Comparison of ENCODE assay signal across 9 cellular contexts in genomic region chr17:19063326-19063956, GRCh38. TPM values are rescaled to one million over a fixed set of nuclear protein-coding genes. Genes with fewer than 3 reads are reported as not detected.
DNase-seq lines count a peak whose midpoint lies in the region; ATAC-seq and TF ChIP-seq lines count a peak whose summit lies in the region.
"Not testable (repeated sequence)": the region's sequence is repeated elsewhere in the genome, so short reads cannot be mapped to it uniquely, and the experiment has no call there.
"Had no signal": no experiment of that assay in that cellular context is flagged by ENCODE, and none has a peak within 500 bp of the region (broad histone marks: within the 10 kb centered on the region; RNA-seq: fewer than 3 reads in every experiment).

No MANE protein-coding gene starts in this region.

- not testable (repeated sequence) for H3K36me3 ChIP-seq in CD8-positive, alpha-beta memory T cell (ENCODE audit: insufficient read depth, low read length); GM23338 (ENCODE audit: insufficient read depth); RWPE2 (ENCODE audit: low read depth)

- H3K4me1 Mint-ChIP-seq in CD8-positive, alpha-beta memory T cell; GM23338; MCF 10A (ENCODE audit: insufficient read depth, unreplicated experiment): not testable (repeated sequence)

- H3K4me2 ChIP-seq in GM23338 = not testable (repeated sequence)

- not testable (repeated sequence) for H4K20me1 ChIP-seq in GM23338 (replicated peaks; ENCODE audit: insufficient read depth)

- not testable (repeated sequence) for H3K27ac ChIP-seq in CD8-positive, alpha-beta memory T cell (ENCODE audit: low read depth, low read length); RWPE2 (ENCODE audit: poor library complexity, severe bottlenecking)
- H3K27ac ChIP-seq in GM23338 (ENCODE audit: low read depth) (peak overlapping the region; percentile 69; the same call in 1 of the 2 replicates), layer of hippocampus (ENCODE audit: low read depth, low read length) (peak overlapping the region; percentile 46)

- H3K9me3 ChIP-seq in CD8-positive, alpha-beta memory T cell (ENCODE audit: low read length); RWPE2 (ENCODE audit: severe bottlenecking): not testable (repeated sequence)

- H3K79me2 ChIP-seq in GM23338 (replicated peaks; ENCODE audit: insufficient read depth) = not testable (repeated sequence)

- DNase-seq in CD8-positive, alpha-beta memory T cell = peak; percentile 66 to 94 (median 83)
- DNase-seq in GM23338 (ENCODE audit: low spot score); MCF 10A (ENCODE audit: unreplicated experiment): not testable (repeated sequence)
- peak; percentile 77 for DNase-seq in RWPE2 (ENCODE audit: low spot score)
- DNase-seq in activated CD8-positive, alpha-beta memory T cell treated with anti-CD3 and anti-CD28 coated beads, Interleukin-2, amount 50 U/mL, for 24 hours (ENCODE audit: extremely low read depth) = peak; percentile 68
- peak; percentile 79 for DNase-seq in sciatic nerve (ENCODE audit: low spot score)
- DNase-seq in stimulated activated CD8-positive, alpha-beta memory T cell treated with anti-CD3 and anti-CD28 coated beads, Interleukin-7, amount 100 ng/mL, for 24 hours (ENCODE audit: low read depth) = peak; percentile 61

- POLR2A ChIA-PET in CD8-positive, alpha-beta memory T cell (lab: Charles Lee); MCF 10A (lab: Yijun Ruan, JAX): not testable (repeated sequence)

- not testable (repeated sequence) for H3F3A ChIP-seq in GM23338 (replicated peaks; ENCODE audit: low read depth)

- not testable (repeated sequence) for H3K9me2 ChIP-seq in GM23338 (ENCODE audit: insufficient read depth)

- H3K27ac Mint-ChIP-seq in CD8-positive, alpha-beta memory T cell = peak overlapping the region in 7 of 8 donors; percentile 85 to 97 (median 94)
- peak overlapping the region; percentile 94 for H3K27ac Mint-ChIP-seq in GM23338
- peak overlapping the region; percentile 42 for H3K27ac Mint-ChIP-seq in MCF 10A (ENCODE audit: low read depth, unreplicated experiment)

- ATAC-seq in GM23338 = peak; percentile 9
- ATAC-seq in RWPE2 (ENCODE audit: low read depth) = not testable (repeated sequence)
- peak; percentile 71 for ATAC-seq in sciatic nerve

- H2AFZ ChIP-seq in GM23338 = not testable (repeated sequence)

- H3K4me3 Mint-ChIP-seq in CD8-positive, alpha-beta memory T cell = peak overlapping the region; percentile 58 to 89 (median 81)
- H3K4me3 Mint-ChIP-seq in GM23338 (peak overlapping the region; percentile 45; the same call in 1 of the 3 replicates), MCF 10A (ENCODE audit: unreplicated experiment) (peak overlapping the region; percentile 36)

- H3K4me1 ChIP-seq in CD8-positive, alpha-beta memory T cell (ENCODE audit: insufficient read depth, low read length); GM23338 (ENCODE audit: insufficient read depth); RWPE2 (ENCODE audit: insufficient read depth, poor library complexity, severe bottlenecking): not testable (repeated sequence)

- TF ChIP-seq CTCF in GM23338 (conservative IDR thresholded peaks at IDR 0.05; ENCODE audit: low read depth in 2 of 2); RWPE2 (IDR thresholded peaks at IDR 0.05; ENCODE audit: poor library complexity, severe bottlenecking); MCF 10A (IDR thresholded peaks at IDR 0.05; ENCODE audit: unreplicated experiment): not testable (repeated sequence)

- CTCF ChIA-PET in CD8-positive, alpha-beta memory T cell (lab: Charles Lee); MCF 10A (lab: Yijun Ruan, JAX): not testable (repeated sequence)

- H3K27me3 Mint-ChIP-seq in CD8-positive, alpha-beta memory T cell; GM23338 (ENCODE audit: insufficient read depth, low read depth, poor library complexity); MCF 10A (ENCODE audit: insufficient read depth, unreplicated experiment): not testable (repeated sequence)

- H3K9me3 Mint-ChIP-seq in CD8-positive, alpha-beta memory T cell; GM23338; MCF 10A (ENCODE audit: unreplicated experiment): not testable (repeated sequence)

- not testable (repeated sequence) for H3K4me3 ChIP-seq in CD8-positive, alpha-beta memory T cell (ENCODE audit: low read length); GM23338
- H3K4me3 ChIP-seq in RWPE2 (ENCODE audit: severe bottlenecking) = peak overlapping the region; percentile 7

- BruUV-seq in MCF 10A (replicated peaks; lab: Mats Ljungman, UMichigan) = TSS peak; percentile 99

- H3K27me3 ChIP-seq in CD8-positive, alpha-beta memory T cell (ENCODE audit: insufficient read depth, low read length, poor library complexity, severe bottlenecking); GM23338 (ENCODE audit: insufficient read depth); RWPE2 (ENCODE audit: insufficient read depth, poor library complexity, severe bottlenecking); layer of hippocampus (ENCODE audit: control insufficient read depth, insufficient read depth, low read length): not testable (repeated sequence)

- H3K36me3 Mint-ChIP-seq in CD8-positive, alpha-beta memory T cell; GM23338 (ENCODE audit: low read depth); MCF 10A (ENCODE audit: insufficient read depth, unreplicated experiment): not testable (repeated sequence)

- intact Hi-C loops in MCF 10A (cut with micrococcal nuclease); sciatic nerve (cut with DNase I): not testable (repeated sequence)

TF ChIP-seq in GM23338, 12 proteins besides CTCF, POLR2A, EP300 and RAD21 (continues in another document):
- TF ChIP-seq ZNF331 (CRISPR knock-in tag; IDR thresholded peaks at IDR 0.05; ENCODE audit: low read depth) = peak; percentile 57
- TF ChIP-seq CREB1 (CRISPR knock-in tag; IDR thresholded peaks at IDR 0.05; ENCODE audit: low read depth) = peak; percentile 54; the same call in 1 of the 2 replicates

RNA-seq across cellular contexts. Expression of gene GRAP, which starts 16.7 kb away (rescaled TPM):
- 10 to 100 TPM in 1 of 2 experiments, 1 to 10 TPM in 1; 7.9 to 10.1 TPM for total RNA-seq in CD8-positive, alpha-beta memory T cell
- 36.2 TPM for polyA plus RNA-seq in CD8-positive, alpha-beta memory T cell
- 0.24 and 0.27 TPM in 2 replicates for total RNA-seq in GM23338 (2014; rRNA removed; shearing (Covaris generic))
- 0.47 TPM in 1 of 2 replicates, not detected in the other for polyA plus RNA-seq in GM23338 (2016; fragmentation: Nextera tagmentation; extraction: Ambion mirVana)
- total RNA-seq in MCF 10A (2022) (not detected in 2 replicates), sciatic nerve (6.2 TPM)
- total RNA-seq: GM23248 had no signal
- polyA plus RNA-seq: GM23248 had no signal

RNA-seq across cellular contexts. Expression of gene FAM83G, which starts 58.9 kb away (rescaled TPM):
- total RNA-seq in CD8-positive, alpha-beta memory T cell = 10 to 100 TPM; 13.1 to 14.6 TPM
- polyA plus RNA-seq in CD8-positive, alpha-beta memory T cell = 7.3 TPM
- 44.5 and 46.6 TPM in 2 replicates for total RNA-seq in GM23338 (2014; rRNA removed; shearing (Covaris generic))
- 7.6 and 8.5 TPM in 2 replicates for polyA plus RNA-seq in GM23338 (2016; fragmentation: Nextera tagmentation; extraction: Ambion mirVana)
- 47.7 and 50.1 TPM in 2 replicates for total RNA-seq in MCF 10A (2022)
- total RNA-seq in sciatic nerve = 1.8 TPM

Comparison
In these comparisons a context has a peak if more than half of its experiments do, and no peak if none do; other contexts are left out.
1. H3K27ac Mint-ChIP-seq: peak in every context shown above with its lines; median percentile 94 in CD8-positive, alpha-beta memory T cell; 94 in GM23338; 42 in MCF 10A.